18 cellular contexts compared by ENCODE assay signal in the genomic region with DNA sequence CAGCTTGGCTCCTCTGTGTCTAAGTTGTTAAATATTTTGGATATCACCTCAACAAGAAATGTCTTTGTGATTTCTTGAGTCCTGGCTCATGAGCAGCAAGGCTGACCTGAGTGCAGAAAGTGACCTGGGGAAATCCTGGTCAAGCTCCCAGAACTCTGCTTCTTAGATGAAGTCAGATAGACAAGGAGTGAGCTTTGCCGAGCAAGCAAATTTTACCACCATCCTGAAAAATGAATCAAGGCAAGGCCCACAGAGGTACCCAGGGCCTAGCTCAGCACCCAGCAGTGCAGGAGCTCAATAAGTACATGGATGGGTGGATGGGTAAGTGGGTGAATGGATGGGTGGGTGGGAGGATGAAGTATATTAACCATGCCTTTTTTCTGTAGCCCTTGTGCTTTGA.
DNase-seq lines count a peak whose midpoint lies in the region; ATAC-seq and TF ChIP-seq lines count a peak whose summit lies in the region.
"Had no signal": no experiment of that assay in that cellular context is flagged by ENCODE, and none has a peak within 500 bp of the region (broad histone marks: within the 10 kb centered on the region; RNA-seq: fewer than 3 reads in every experiment).

No MANE protein-coding gene starts in this region.

- no CpG with 5 or more reads among the region's 1 CpG for WGBS in IMR-90 (ENCODE audit: extremely low coverage in 2 of 2, insufficient read length in 1 of 2), 2 experiments

- ATAC-seq in IMR-90 (ENCODE audit: low read depth) (no peak), Panc1 (no peak), HG02973 (IDR thresholded peaks at IDR 0.05; ENCODE audit: unreplicated experiment) (no peak)
- ATAC-seq: CD8-positive, alpha-beta T cell had no signal

- no peak overlapping the region for H2AK9ac ChIP-seq in IMR-90 (replicated peaks; ENCODE audit: low read depth, low read length, poor library complexity)

- H3K27me3 Mint-ChIP-seq in activated naive CD4-positive, alpha-beta T cell treated with anti-CD3 and anti-CD28 coated beads, Interleukin-2, amount 50 U/mL, for 24 hours: no peaks in the 10 kb centered on the region
- peaks cover 5% of the 10 kb centered on the region for H3K27me3 Mint-ChIP-seq in activated naive CD4-positive, alpha-beta T cell treated with anti-CD3 and anti-CD28 coated beads for 36 hours (ENCODE audit: low read depth)
- H3K27me3 Mint-ChIP-seq in activated T-helper 2 cell treated with anti-CD3 and anti-CD28 coated beads, Interferon-gamma antibody, Interleukin-2, Interleukin-4, amounts not matched to agents 10 μg/mL and 5 μg/mL and 100 μg/mL, durations not matched to agents 14 hours and 24 hours and 36 hours (ENCODE audit: low read depth): peaks cover 84% of the 10 kb centered on the region

- no peak overlapping the region for H2AFZ ChIP-seq in IMR-90 (replicated peaks; ENCODE audit: low read length, poor library complexity)

- no peak for TF ChIP-seq CTCF in IMR-90 (conservative IDR thresholded peaks at IDR 0.05; ENCODE audit: low read depth, low read length)
- TF ChIP-seq CTCF in Panc1 (IDR thresholded peaks at IDR 0.05): no peak

- no peak overlapping the region for H4K91ac ChIP-seq in IMR-90 (ENCODE audit: insufficient read depth, low read depth, low read length)

- H3K36me3 ChIP-seq in IMR-90 (ENCODE audit: control insufficient read depth, insufficient read depth, low read length) (no peaks in the 10 kb centered on the region), Panc1 (ENCODE audit: control insufficient read depth, insufficient read depth, low read length) (no peaks in the 10 kb centered on the region)
- H3K36me3 ChIP-seq: BLaER1, HAP-1 had no signal

- no peak overlapping the region for H3K4ac ChIP-seq in IMR-90 (ENCODE audit: low read depth, low read length)

- H3K79me1 ChIP-seq in IMR-90 (ENCODE audit: low read depth in 1 of 2, low read length in 2 of 2): no peaks in the 10 kb centered on the region

- H2BK120ac ChIP-seq in IMR-90 (ENCODE audit: low read depth, low read length): no peak overlapping the region

- H3K18ac ChIP-seq in IMR-90 (ENCODE audit: low read depth, low read length): no peak overlapping the region

- H3K14ac ChIP-seq in IMR-90 (replicated peaks; ENCODE audit: low read depth, low read length): no peak overlapping the region

- H3K4me2 ChIP-seq in IMR-90 (ENCODE audit: low read depth, low read length): no peak overlapping the region
- H3K4me2 ChIP-seq: BLaER1 had no signal

- H3K9me3 ChIP-seq in IMR-90 (ENCODE audit: control insufficient read depth, insufficient read depth, low read length) (no peaks in the 10 kb centered on the region), Panc1 (ENCODE audit: control insufficient read depth, insufficient read depth, low read depth, low read length) (no peaks in the 10 kb centered on the region)
- H3K9me3 ChIP-seq: BLaER1, Caco-2, HAP-1 had no signal

- H3K4me3 Mint-ChIP-seq in activated naive CD4-positive, alpha-beta T cell treated with anti-CD3 and anti-CD28 coated beads, Interleukin-2, amount 50 U/mL, for 24 hours: no peak overlapping the region
- no peak overlapping the region for H3K4me3 Mint-ChIP-seq in activated naive CD4-positive, alpha-beta T cell treated with anti-CD3 and anti-CD28 coated beads for 36 hours
- H3K4me3 Mint-ChIP-seq in activated T-helper 2 cell treated with anti-CD3 and anti-CD28 coated beads, Interferon-gamma antibody, Interleukin-2, Interleukin-4, amounts not matched to agents 10 μg/mL and 5 μg/mL and 100 μg/mL, durations not matched to agents 14 hours and 24 hours and 36 hours (ENCODE audit: low read depth): no peak overlapping the region
- H3K4me3 Mint-ChIP-seq: B cell; CD4-positive, CD25-positive, alpha-beta regulatory T cell; CD8-positive, alpha-beta T cell; HFFc6 had no signal

- H3K4me3 ChIP-seq in IMR-90 (ENCODE audit: insufficient read depth, low read depth, low read length): no peak overlapping the region
- H3K4me3 ChIP-seq in Panc1 (ENCODE audit: low read depth in 2 of 2, low read length in 2 of 2): no peak overlapping the region
- H3K4me3 ChIP-seq: BLaER1, HAP-1 had no signal

- H3K4me1 Mint-ChIP-seq in activated naive CD4-positive, alpha-beta T cell treated with anti-CD3 and anti-CD28 coated beads, Interleukin-2, amount 50 U/mL, for 24 hours: peaks cover 22% of the 10 kb centered on the region
- peaks cover 19% of the 10 kb centered on the region for H3K4me1 Mint-ChIP-seq in activated naive CD4-positive, alpha-beta T cell treated with anti-CD3 and anti-CD28 coated beads for 36 hours (ENCODE audit: low read depth)
- peaks cover 19% of the 10 kb centered on the region for H3K4me1 Mint-ChIP-seq in activated T-helper 2 cell treated with anti-CD3 and anti-CD28 coated beads, Interferon-gamma antibody, Interleukin-2, Interleukin-4, amounts not matched to agents 10 μg/mL and 5 μg/mL and 100 μg/mL, durations not matched to agents 14 hours and 24 hours and 36 hours (ENCODE audit: low read depth)

- peaks cover 18% of the 10 kb centered on the region for H3K9me1 ChIP-seq in IMR-90 (ENCODE audit: insufficient read depth, low read length)

- no peak overlapping the region for H3K56ac ChIP-seq in IMR-90 (ENCODE audit: extremely low read depth, insufficient read depth, low read length)

- no peak for TF ChIP-seq RAD21 in IMR-90 (IDR thresholded peaks at IDR 0.05; ENCODE audit: low read length)

- H3K27me3 ChIP-seq in IMR-90 (ENCODE audit: control insufficient read depth, insufficient read depth, low read length) (peaks cover 26% of the 10 kb centered on the region), Panc1 (ENCODE audit: control insufficient read depth, insufficient read depth, low read length) (no peaks in the 10 kb centered on the region)

- peak overlapping the region; percentile 25 for H3K27ac Mint-ChIP-seq in activated naive CD4-positive, alpha-beta T cell treated with anti-CD3 and anti-CD28 coated beads, Interleukin-2, amount 50 U/mL, for 24 hours
- no peak overlapping the region for H3K27ac Mint-ChIP-seq in activated naive CD4-positive, alpha-beta T cell treated with anti-CD3 and anti-CD28 coated beads for 36 hours
- H3K27ac Mint-ChIP-seq in activated T-helper 2 cell treated with anti-CD3 and anti-CD28 coated beads, Interferon-gamma antibody, Interleukin-2, Interleukin-4, amounts not matched to agents 10 μg/mL and 5 μg/mL and 100 μg/mL, durations not matched to agents 14 hours and 24 hours and 36 hours: no peak overlapping the region
- H3K27ac Mint-ChIP-seq: B cell; CD4-positive, CD25-positive, alpha-beta regulatory T cell; CD8-positive, alpha-beta T cell; HFFc6 had no signal

- no peak overlapping the region for H3K23ac ChIP-seq in IMR-90 (ENCODE audit: low read depth, low read length)

- H3K4me1 ChIP-seq in IMR-90 (ENCODE audit: control insufficient read depth, insufficient read depth, low read length) (peaks cover 19% of the 10 kb centered on the region), Panc1 (ENCODE audit: control insufficient read depth, insufficient read depth, low read length) (peaks cover 72% of the 10 kb centered on the region)
- H3K4me1 ChIP-seq: Caco-2, HAP-1 had no signal

- POLR2A ChIA-PET in IMR-90 (lab: Charles Lee; ENCODE audit: unreplicated experiment) (no interaction called here), Panc1 (lab: Charles Lee) (no interaction called here)

- H3K27ac ChIP-seq in IMR-90 (ENCODE audit: insufficient read depth, low read length) (no peak overlapping the region), Panc1 (ENCODE audit: low read length) (peak overlapping the region; percentile 99)
- H3K27ac ChIP-seq: BLaER1, C4-2B had no signal

- no peaks in the 10 kb centered on the region for H3K9me3 Mint-ChIP-seq in activated naive CD4-positive, alpha-beta T cell treated with anti-CD3 and anti-CD28 coated beads, Interleukin-2, amount 50 U/mL, for 24 hours
- H3K9me3 Mint-ChIP-seq in activated naive CD4-positive, alpha-beta T cell treated with anti-CD3 and anti-CD28 coated beads for 36 hours: no peaks in the 10 kb centered on the region
- H3K9me3 Mint-ChIP-seq in activated T-helper 2 cell treated with anti-CD3 and anti-CD28 coated beads, Interferon-gamma antibody, Interleukin-2, Interleukin-4, amounts not matched to agents 10 μg/mL and 5 μg/mL and 100 μg/mL, durations not matched to agents 14 hours and 24 hours and 36 hours: no peaks in the 10 kb centered on the region
- H3K9me3 Mint-ChIP-seq: CD8-positive, alpha-beta T cell; HFFc6 had no signal

- CTCF ChIA-PET in activated naive CD4-positive, alpha-beta T cell treated with anti-CD3 and anti-CD28 coated beads for 36 hours (lab: Charles Lee): interaction anchor here (1.1 to 2.0 kb wide), 2 partner anchors 20 to 41 kb away, joined by 3 to 6 read pairs; no protein-coding TSS in a partner anchor
- CTCF ChIA-PET in IMR-90 (lab: Yijun Ruan, JAX): no interaction called here
- CTCF ChIA-PET in Panc1 (lab: Charles Lee): interaction anchor here (0.7 kb wide), 1 partner anchor 374 kb away, joined by 6 read pairs; the partner anchor contains the start of gene TLE3

- no peak for DNase-seq in activated naive CD4-positive, alpha-beta T cell treated with anti-CD3 and anti-CD28 coated beads for 36 hours
- no peak for DNase-seq in IMR-90
- DNase-seq in Panc1 (ENCODE audit: low read depth, low spot score): no peak
- peak; percentile 26 for DNase-seq in posterior vena cava (ENCODE audit: low spot score)
- DNase-seq in activated T-helper 2 cell treated with anti-CD3 and anti-CD28 coated beads, Interferon-gamma antibody, Interleukin-2, Interleukin-4, amounts not matched to agents 10 μg/mL and 5 μg/mL and 100 μg/mL, durations not matched to agents 14 hours and 24 hours and 36 hours (ENCODE audit: low spot score): no peak
- DNase-seq: Caco-2; CD4-positive, CD25-positive, alpha-beta regulatory T cell; CD8-positive, alpha-beta T cell; DMS153; DND-41; GOT3; HFFc6 had no signal

- no peak overlapping the region for H2AK5ac ChIP-seq in IMR-90 (ENCODE audit: low read depth, low read length)

- H2BK15ac ChIP-seq in IMR-90 (ENCODE audit: low read depth, low read length): no peak overlapping the region

- H2BK5ac ChIP-seq in IMR-90 (ENCODE audit: low read depth, low read length, poor library complexity, severe bottlenecking): no peak overlapping the region

- no peaks in the 10 kb centered on the region for H4K20me1 ChIP-seq in IMR-90 (ENCODE audit: insufficient read depth, low read length)

- no peak overlapping the region for H4K5ac ChIP-seq in IMR-90 (ENCODE audit: low read depth, low read length)

- dilution Hi-C loops in IMR-90 (cut with HindIII; ENCODE audit: low sequenced_read_pairs, unreplicated experiment): no loop called here

- in situ Hi-C loops in IMR-90 (cut with MboI; ENCODE audit: low sequenced_read_pairs): no loop called here
- in situ Hi-C loops in Panc1 (cut with HindIII; ENCODE audit: low pct_unique_long_range_greater_than_20kb, low sequenced_read_pairs): no loop called here

- H3K9ac ChIP-seq in IMR-90 (ENCODE audit: low read depth, low read length): no peak overlapping the region
- H3K9ac ChIP-seq: BLaER1 had no signal

- BruUV-seq in IMR-90 (replicated peaks; lab: Mats Ljungman, UMichigan): no TSS peak
- no TSS peak for BruUV-seq in Panc1 (replicated peaks; lab: Mats Ljungman, UMichigan)

- no peak for TF ChIP-seq POLR2A in IMR-90 (IDR thresholded peaks at IDR 0.05; ENCODE audit: low read depth, low read length)

- intact Hi-C loops in activated naive CD4-positive, alpha-beta T cell treated with anti-CD3 and anti-CD28 coated beads for 36 hours (cut with micrococcal nuclease): no loop called here
- intact Hi-C loops in IMR-90 (cut with micrococcal nuclease) (loop anchor here (10.0 kb wide), 1 partner anchor 97 kb away; no protein-coding TSS in a partner anchor), Panc1 (cut with micrococcal nuclease; ENCODE audit: unreplicated experiment) (no loop called here), posterior vena cava (cut with DNase I) (no loop called here)
- intact Hi-C loops in activated T-helper 2 cell treated with anti-CD3 and anti-CD28 coated beads, Interferon-gamma antibody, Interleukin-2, Interleukin-4, amounts not matched to agents 10 μg/mL and 5 μg/mL and 100 μg/mL, durations not matched to agents 14 hours and 24 hours and 36 hours (cut with micrococcal nuclease): no loop called here

- H4K8ac ChIP-seq in IMR-90 (ENCODE audit: low read depth in 2 of 2, low read length in 2 of 2): no peak overlapping the region

- H2BK20ac ChIP-seq in IMR-90 (ENCODE audit: low read depth, low read length): no peak overlapping the region

- H3K36me3 Mint-ChIP-seq in activated naive CD4-positive, alpha-beta T cell treated with anti-CD3 and anti-CD28 coated beads, Interleukin-2, amount 50 U/mL, for 24 hours: no peaks in the 10 kb centered on the region
- H3K36me3 Mint-ChIP-seq in activated naive CD4-positive, alpha-beta T cell treated with anti-CD3 and anti-CD28 coated beads for 36 hours (ENCODE audit: low read depth): no peaks in the 10 kb centered on the region
- H3K36me3 Mint-ChIP-seq in activated T-helper 2 cell treated with anti-CD3 and anti-CD28 coated beads, Interferon-gamma antibody, Interleukin-2, Interleukin-4, amounts not matched to agents 10 μg/mL and 5 μg/mL and 100 μg/mL, durations not matched to agents 14 hours and 24 hours and 36 hours (ENCODE audit: low read depth): no peaks in the 10 kb centered on the region
- H3K36me3 Mint-ChIP-seq: CD4-positive, CD25-positive, alpha-beta regulatory T cell; CD8-positive, alpha-beta T cell had no signal
